13 cellular contexts compared by ENCODE assay signal in the genomic region with DNA sequence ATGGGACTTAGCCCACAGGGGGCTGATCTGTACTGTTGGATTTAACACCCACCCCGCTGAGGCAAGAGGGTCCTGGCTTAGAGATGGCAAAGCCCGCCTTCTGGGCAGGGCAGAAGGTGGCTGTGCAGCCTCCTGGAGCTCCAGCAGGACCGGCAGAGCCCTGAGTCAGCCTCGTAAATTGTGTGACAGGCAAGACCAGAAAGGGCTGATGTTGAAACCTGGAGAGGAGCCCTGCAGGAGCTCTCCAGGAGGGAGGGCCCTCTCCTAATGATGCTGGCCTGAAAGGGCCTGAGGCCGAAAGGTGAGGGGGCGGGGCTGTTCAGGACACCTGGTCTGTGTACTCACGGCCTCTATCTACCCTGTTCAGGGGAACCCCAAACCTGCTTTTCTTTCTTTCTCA. TPM values are rescaled to one million over a fixed set of nuclear protein-coding genes. Genes with fewer than 3 reads are reported as not detected.
DNase-seq lines count a peak whose midpoint lies in the region; FAIRE-seq and TF ChIP-seq lines count a peak whose summit lies in the region.
"Had no signal": no experiment of that assay in that cellular context is flagged by ENCODE, and none has a peak within 500 bp of the region (broad histone marks: within the 10 kb centered on the region; RNA-seq: fewer than 3 reads in every experiment).

No MANE protein-coding gene starts in this region.

- no peaks in the 10 kb centered on the region for H3K79me1 ChIP-seq in trophoblast cell (ENCODE audit: low read length)

- H4K12ac ChIP-seq in trophoblast cell (ENCODE audit: low read depth, low read length) = no peak overlapping the region

- in situ Hi-C loops in mammary epithelial cell (cut with MboI; ENCODE audit: low sequenced_read_pairs in 2 of 2) = no loop called here

- H2BK5ac ChIP-seq in trophoblast cell (ENCODE audit: low read depth, low read length, poor library complexity) = no peak overlapping the region

- H3K27me3 ChIP-seq in mammary epithelial cell (ENCODE audit: insufficient read depth, low read length) = no peaks in the 10 kb centered on the region
- H3K27me3 ChIP-seq in trophoblast cell (ENCODE audit: insufficient read depth, low read length) = no peaks in the 10 kb centered on the region
- H3K27me3 ChIP-seq in ovary = no peaks in the 10 kb centered on the region
- H3K27me3 ChIP-seq: neural progenitor cell had no signal

- H2AFZ ChIP-seq in mammary epithelial cell (ENCODE audit: low read depth, low read length) (no peak overlapping the region), trophoblast cell (ENCODE audit: insufficient read depth, low read length, poor library complexity) (no peak overlapping the region)
- H2AFZ ChIP-seq: neural progenitor cell had no signal

- H3K36me3 ChIP-seq in mammary epithelial cell (ENCODE audit: insufficient read depth, low read length) (no peaks in the 10 kb centered on the region), trophoblast cell (ENCODE audit: control insufficient read depth in 1 of 2, insufficient read depth in 2 of 2, low read length in 2 of 2) (peaks cover 38 to 45% of the 10 kb centered on the region in 2 experiments), ovary (no peaks in the 10 kb centered on the region)
- H3K36me3 ChIP-seq: neural progenitor cell had no signal

- TF ChIP-seq CTCF in mammary epithelial cell (conservative IDR thresholded peaks at IDR 0.05 in 1 of 2, IDR thresholded peaks at IDR 0.05 in 1 of 2; ENCODE audit: extremely low read depth in 1 of 2, insufficient read depth in 1 of 2, low read depth in 1 of 2, low read length in 2 of 2) (no peak), ovary (IDR thresholded peaks at IDR 0.05) (no peak)

- no peak overlapping the region for H3K4ac ChIP-seq in trophoblast cell (ENCODE audit: low read depth, low read length)

- H2BK120ac ChIP-seq in trophoblast cell (ENCODE audit: insufficient read depth, low read length, poor library complexity) = no peak overlapping the region

- dilution Hi-C loops in mammary epithelial cell (cut with HindIII; ENCODE audit: low sequenced_read_pairs) = no loop called here

- H4K8ac ChIP-seq in trophoblast cell (ENCODE audit: low read depth, low read length) = no peak overlapping the region

- H3K4me1 ChIP-seq in mammary epithelial cell (ENCODE audit: insufficient read depth, low read length) (peaks cover 5% of the 10 kb centered on the region), trophoblast cell (ENCODE audit: control insufficient read depth in 1 of 2, insufficient read depth in 2 of 2, low read length in 2 of 2) (peaks cover 8% of the 10 kb centered on the region in 2 experiments), ovary (ENCODE audit: insufficient read depth) (peaks cover 4% of the 10 kb centered on the region)
- H3K4me1 ChIP-seq: neural progenitor cell had no signal

- TF ChIP-seq EP300 in ovary (IDR thresholded peaks at IDR 0.05) = no peak

- intact Hi-C loops in mammary epithelial cell (cut with micrococcal nuclease) (no loop called here), ovary (cut with DNase I) (no loop called here)

- H3K9me3 ChIP-seq in mammary epithelial cell (replicated peaks; ENCODE audit: insufficient read depth, low read length) (no peaks in the 10 kb centered on the region), trophoblast cell (ENCODE audit: insufficient read depth, low read depth, low read length) (no peaks in the 10 kb centered on the region), ovary (no peaks in the 10 kb centered on the region)

- no peak overlapping the region for H3K23ac ChIP-seq in trophoblast cell (ENCODE audit: low read length)

- H4K20me1 ChIP-seq in mammary epithelial cell (ENCODE audit: insufficient read depth, low read length) = no peaks in the 10 kb centered on the region

- no peaks in the 10 kb centered on the region for H3K79me2 ChIP-seq in mammary epithelial cell (ENCODE audit: insufficient read depth, low read length)
- H3K79me2 ChIP-seq in trophoblast cell (ENCODE audit: control insufficient read depth, insufficient read depth, low read length, poor library complexity) = no peaks in the 10 kb centered on the region

- no peak overlapping the region for H2BK12ac ChIP-seq in trophoblast cell (ENCODE audit: low read length)

- H3K4me2 ChIP-seq in mammary epithelial cell (ENCODE audit: insufficient read depth, low read depth, low read length) (no peak overlapping the region), trophoblast cell (ENCODE audit: low read length) (no peak overlapping the region)
- H3K4me2 ChIP-seq: neural progenitor cell had no signal

- H3K18ac ChIP-seq in trophoblast cell (ENCODE audit: low read length) = no peak overlapping the region

- 44% methylated on average over 7 of the region's 7 CpGs for WGBS in mammary epithelial cell (ENCODE audit: low coverage, missing lambda C conversion rate)
- no CpG with 5 or more reads among the region's 7 CpGs for WGBS in trophoblast cell (ENCODE audit: extremely low coverage, insufficient coverage, insufficient read length)
- 84 to 85% (median 85%) methylated on average over 7 of the region's 7 CpGs for WGBS in ovary, 3 donors

- DNase-seq in GM04503 (ENCODE audit: low read depth) (peak; percentile 44), M059J (ENCODE audit: low read depth) (peak; percentile 86), mammary epithelial cell (peak; percentile 73), trophoblast cell (peak; percentile 85 to 87), ovary (no peak), GM19239 (ENCODE audit: insufficient read length, low spot score) (no peak), NCI-H1436 treated with DMSO at 0.1 percent for 48 hours (lab: John Stamatoyannopoulos, UW) (no peak)
- DNase-seq in activated CD4-positive, CD25-positive, alpha-beta regulatory T cell treated with anti-CD3 and anti-CD28 coated beads, Interleukin-2, amount 50 U/mL, for 72 hours = no peak
- DNase-seq: activated CD8-positive, alpha-beta T cell treated with anti-CD3 and anti-CD28 coated beads for 36 hours; NCI-H2171 treated with DMSO at 0.1 percent for 48 hours had no signal

- H3K4me3 ChIP-seq in mammary epithelial cell (replicated peaks in 1 of 3; ENCODE audit: insufficient read depth in 1 of 3, low read depth in 2 of 3, low read length in 3 of 3) (no peak overlapping the region), trophoblast cell (ENCODE audit: low read depth, low read length) (no peak overlapping the region), ovary (no peak overlapping the region)
- H3K4me3 ChIP-seq: neural progenitor cell, skin epidermis had no signal

- CTCF ChIA-PET in mammary epithelial cell (lab: Charles Lee; ENCODE audit: low non-redundant PET) = no interaction called here

- no peak for FAIRE-seq in GM19239 (lab: Jason Lieb, UNC)
- FAIRE-seq: endothelial cell of umbilical vein had no signal

- no TSS peak for BruUV-seq in mammary epithelial cell (replicated peaks; lab: Mats Ljungman, UMichigan)

- no peak overlapping the region for H3K9ac ChIP-seq in mammary epithelial cell (ENCODE audit: insufficient read depth, low read length)
- no peak overlapping the region for H3K9ac ChIP-seq in trophoblast cell (ENCODE audit: low read length)
- H3K9ac ChIP-seq: neural progenitor cell had no signal

- H4K91ac ChIP-seq in trophoblast cell (ENCODE audit: low read depth, low read length) = no peak overlapping the region

- H3K14ac ChIP-seq in trophoblast cell (ENCODE audit: low read length) = no peak overlapping the region

- H2AK5ac ChIP-seq in trophoblast cell (ENCODE audit: low read length) = no peak overlapping the region

- no peak overlapping the region for H3K27ac ChIP-seq in mammary epithelial cell (ENCODE audit: insufficient read depth, low read depth, low read length)
- no peak overlapping the region for H3K27ac ChIP-seq in trophoblast cell (ENCODE audit: low read depth, low read length)
- H3K27ac ChIP-seq in ovary = no peak overlapping the region
- H3K27ac ChIP-seq: neural progenitor cell had no signal

- no peak for TF ChIP-seq POLR2A in ovary (IDR thresholded peaks at IDR 0.05)

RNA-seq across cellular contexts. Expression of a gene that starts 22.5 kb away (rescaled TPM):
- 0.20 and 1.5 TPM in 2 replicates for total RNA-seq in M059J (2014; rRNA removed; shearing (Covaris generic))
- total RNA-seq in mammary epithelial cell (1 to 10 TPM; 5.2 to 5.8 TPM), ovary (100 to 1,000 TPM; 152 to 383 (median 239) TPM)
- polyA plus RNA-seq in mammary epithelial cell (0.31 TPM), ovary (100 to 1,000 TPM in 1 of 2 donors, 10 to 100 TPM in 1; 31.0 to 161 TPM)
- not detected for polyA minus RNA-seq in mammary epithelial cell
- polyA plus RNA-seq in trophoblast cell (2013) = 8.3 and 8.9 TPM in 2 replicates

RNA-seq across cellular contexts. Expression of a gene that starts 39.6 kb away (rescaled TPM):
- 4.1 and 4.5 TPM in 2 replicates for total RNA-seq in M059J (2014; rRNA removed; shearing (Covaris generic))
- total RNA-seq in mammary epithelial cell (10 to 100 TPM; 22.3 to 25.7 TPM), ovary (10 to 100 TPM in 6 of 7 donors, 1 to 10 TPM in 1; 9.9 to 45.4 (median 17.2) TPM)
- polyA plus RNA-seq in mammary epithelial cell (15.4 TPM), ovary (1 to 10 TPM in 1 of 2 donors, under 1 TPM in 1; 0.20 to 9.2 TPM)
- polyA minus RNA-seq in mammary epithelial cell = 11.0 TPM
- polyA plus RNA-seq in trophoblast cell (2013) = 25.4 and 29.0 TPM in 2 replicates

RNA-seq across cellular contexts. Expression of a gene that starts 48.7 kb away (rescaled TPM):
- total RNA-seq in M059J (2014; rRNA removed; shearing (Covaris generic)) = 14.9 and 22.7 TPM in 2 replicates
- total RNA-seq in mammary epithelial cell (10 to 100 TPM; 10.2 to 19.6 TPM), ovary (10 to 100 TPM; 16.0 to 35.0 (median 21.3) TPM)
- polyA plus RNA-seq in mammary epithelial cell (24.1 TPM), ovary (10 to 100 TPM; 11.3 to 12.8 TPM)
- 12.5 TPM for polyA minus RNA-seq in mammary epithelial cell
- 10.4 and 11.3 TPM in 2 replicates for polyA plus RNA-seq in trophoblast cell (2013)

RNA-seq across cellular contexts. Expression of a gene that starts 49.7 kb away (rescaled TPM):
- total RNA-seq in M059J (2014; rRNA removed; shearing (Covaris generic)) = 4.8 and 8.9 TPM in 2 replicates
- total RNA-seq in mammary epithelial cell (10 to 100 TPM; 10.5 to 22.1 TPM), ovary (10 to 100 TPM in 6 of 7 donors, 1 to 10 TPM in 1; 9.1 to 58.7 (median 41.3) TPM)
- polyA plus RNA-seq in mammary epithelial cell (6.6 TPM), ovary (10 to 100 TPM; 11.0 to 13.9 TPM)
- 7.0 TPM for polyA minus RNA-seq in mammary epithelial cell
- polyA plus RNA-seq in trophoblast cell (2013) = 5.6 and 5.7 TPM in 2 replicates

Comparison
In these comparisons a context has a peak if more than half of its experiments do, and no peak if none do; other contexts are left out.
1. DNase-seq: peak in GM04503 (single experiment), M059J (single experiment), mammary epithelial cell (single experiment) and trophoblast cell (2 of 2); none in activated CD4-positive, CD25-positive, alpha-beta regulatory T cell treated with anti-CD3 and anti-CD28 coated beads, Interleukin-2, amount 50 U/mL, for 72 hours (single experiment), ovary (0 of 5), GM19239 (single experiment) and NCI-H1436 treated with DMSO at 0.1 percent for 48 hours (single experiment).
2. RNA of a gene that starts 22.5 kb away (total RNA-seq): 152 to 383 TPM in ovary; 5.2 to 5.8 TPM in mammary epithelial cell and 0.20 to 1.5 TPM in M059J; every median in the first group is over 10 times any median in the second.